In the genomic region with DNA sequence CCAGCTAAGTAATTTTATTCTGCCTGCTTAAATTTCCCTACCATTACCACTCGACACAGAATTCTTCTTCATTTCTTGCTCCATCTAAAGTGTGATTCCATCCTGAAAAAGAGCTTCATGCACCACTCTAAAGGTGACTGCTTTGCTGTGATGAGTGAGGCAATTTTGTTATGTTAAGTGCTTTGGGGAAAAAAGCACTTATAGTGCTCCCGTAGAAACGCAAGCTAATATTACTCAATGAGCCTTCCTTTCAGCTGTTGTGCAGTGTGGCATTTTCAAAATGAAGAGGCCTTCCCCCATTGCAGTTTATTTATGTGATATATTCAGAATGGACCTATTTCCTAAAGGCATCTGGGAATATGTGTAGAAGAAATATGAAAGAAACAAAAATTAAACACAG, we compare ENCODE assay signal across 16 cellular contexts.
DNase-seq lines count a peak whose midpoint lies in the region; ATAC-seq and TF ChIP-seq lines count a peak whose summit lies in the region.
"Had no signal": no experiment of that assay in that cellular context is flagged by ENCODE, and none has a peak within 500 bp of the region (broad histone marks: within the 10 kb centered on the region; RNA-seq: fewer than 3 reads in every experiment).

No MANE protein-coding gene starts in this region.

- no peaks in the 10 kb centered on the region for H4K20me1 ChIP-seq in osteoblast (ENCODE audit: insufficient read depth, low read length)

- no peak for ATAC-seq in T-cell (replicated peaks in 1 of 4)

- CTCF ChIA-PET in T-cell (lab: Charles Lee): no interaction called here

- no peak overlapping the region for H3K27ac ChIP-seq in osteoblast (ENCODE audit: low read depth, low read length)
- no peak overlapping the region for H3K27ac ChIP-seq in effector memory CD4-positive, alpha-beta T cell (ENCODE audit: insufficient read depth, low read length, poor library complexity, severe bottlenecking)
- H3K27ac ChIP-seq: HL-60, SJSA1 had no signal

- H3K9me3 Mint-ChIP-seq in chondrocyte (ENCODE audit: low read depth) (no peaks in the 10 kb centered on the region), T-cell (peaks cover 0 to 4% (median 0%) of the 10 kb centered on the region in 3 donors)

- H3K36me3 Mint-ChIP-seq in chondrocyte (ENCODE audit: low read depth) (peaks cover 2% of the 10 kb centered on the region), T-cell (no peaks in the 10 kb centered on the region)
- H3K36me3 Mint-ChIP-seq: CD4-positive, alpha-beta memory T cell had no signal

- H3K4me3 ChIP-seq in osteoblast (ENCODE audit: insufficient read depth, low read length): no peak overlapping the region
- H3K4me3 ChIP-seq in effector memory CD4-positive, alpha-beta T cell (ENCODE audit: insufficient read depth, low read depth, low read length, poor library complexity, severe bottlenecking): no peak overlapping the region
- H3K4me3 ChIP-seq: SJSA1 had no signal

- no peak for TF ChIP-seq CTCF in chondrocyte (IDR thresholded peaks at IDR 0.05)
- no peak for TF ChIP-seq CTCF in osteoblast (IDR thresholded peaks at IDR 0.05; ENCODE audit: extremely low read depth, low read depth, low read length)

- peak; percentile 9 for DNase-seq in NCI-H146 (lab: John Stamatoyannopoulos, UW)
- no peak for DNase-seq in NCI-H146 treated with DMSO at 0.1 percent for 48 hours (lab: John Stamatoyannopoulos, UW; ENCODE audit: unreplicated experiment)
- DNase-seq in NCI-H1105 treated with DMSO at 0.1 percent for 48 hours (lab: John Stamatoyannopoulos, UW): peak; percentile 13
- no peak for DNase-seq in chondrocyte (ENCODE audit: low spot score)
- no peak for DNase-seq in osteoblast (ENCODE audit: insufficient read length, low spot score, missing footprints)
- no peak for DNase-seq in effector memory CD4-positive, alpha-beta T cell
- DNase-seq in D341Med (ENCODE audit: low spot score): no peak
- no peak for DNase-seq in T-cell
- DNase-seq: Calu3; CD4-positive, alpha-beta memory T cell; DND-41; HCEC 1CT; NCI-H1930; NCI-H82 had no signal

- H3K36me3 ChIP-seq in osteoblast (ENCODE audit: insufficient read depth, low read length): no peaks in the 10 kb centered on the region
- no peaks in the 10 kb centered on the region for H3K36me3 ChIP-seq in effector memory CD4-positive, alpha-beta T cell (ENCODE audit: control insufficient read depth, insufficient read depth, low read length)
- H3K36me3 ChIP-seq: SJSA1 had no signal

- no peaks in the 10 kb centered on the region for H3K27me3 ChIP-seq in osteoblast (ENCODE audit: insufficient read depth, low read length)
- no peaks in the 10 kb centered on the region for H3K27me3 ChIP-seq in effector memory CD4-positive, alpha-beta T cell (replicated peaks; ENCODE audit: control insufficient read depth, insufficient read depth, low read length, poor library complexity, severe bottlenecking)
- H3K27me3 ChIP-seq: SJSA1 had no signal

- peaks cover 28% of the 10 kb centered on the region for H3K4me1 Mint-ChIP-seq in chondrocyte (ENCODE audit: low read depth)
- H3K4me1 Mint-ChIP-seq in T-cell: peaks cover 0 to 5% (median 0%) of the 10 kb centered on the region in 3 donors

- peaks cover 3% of the 10 kb centered on the region for H3K4me1 ChIP-seq in osteoblast (ENCODE audit: insufficient read depth, low read length)
- no peaks in the 10 kb centered on the region for H3K4me1 ChIP-seq in effector memory CD4-positive, alpha-beta T cell (ENCODE audit: control insufficient read depth, insufficient read depth, low read length, poor library complexity, severe bottlenecking)
- H3K4me1 ChIP-seq: SJSA1 had no signal

- H3K27me3 Mint-ChIP-seq in chondrocyte (ENCODE audit: low read depth) (no peaks in the 10 kb centered on the region), T-cell (no peaks in the 10 kb centered on the region)
- H3K27me3 Mint-ChIP-seq: CD4-positive, alpha-beta memory T cell had no signal

- no peaks in the 10 kb centered on the region for H3K79me2 ChIP-seq in osteoblast (ENCODE audit: insufficient read depth, low read length)

- POLR2A ChIA-PET in T-cell (lab: Charles Lee): no interaction called here

- no peak overlapping the region for H3K4me3 Mint-ChIP-seq in chondrocyte (ENCODE audit: unreplicated experiment)
- no peak overlapping the region for H3K4me3 Mint-ChIP-seq in T-cell
- H3K4me3 Mint-ChIP-seq: CD4-positive, alpha-beta memory T cell had no signal

- H3K4me2 ChIP-seq in osteoblast (ENCODE audit: insufficient read depth, low read length): no peak overlapping the region

- no peaks in the 10 kb centered on the region for H3K9me3 ChIP-seq in osteoblast (ENCODE audit: low read depth, low read length)
- H3K9me3 ChIP-seq in effector memory CD4-positive, alpha-beta T cell (ENCODE audit: control insufficient read depth, low read length): no peaks in the 10 kb centered on the region
- H3K9me3 ChIP-seq: SJSA1 had no signal

- peak overlapping the region; percentile 14 for H2AFZ ChIP-seq in osteoblast (ENCODE audit: low read length)

- H3K27ac Mint-ChIP-seq in chondrocyte (ENCODE audit: unreplicated experiment): peak overlapping the region; percentile 10
- no peak overlapping the region for H3K27ac Mint-ChIP-seq in T-cell
- H3K27ac Mint-ChIP-seq: CD4-positive, alpha-beta memory T cell had no signal

Comparison
In these comparisons a context has a peak if more than half of its experiments do, and no peak if none do; other contexts are left out.
1. DNase-seq: peak in NCI-H146 (single experiment) and NCI-H1105 treated with DMSO at 0.1 percent for 48 hours (single experiment); none in NCI-H146 treated with DMSO at 0.1 percent for 48 hours (single experiment), chondrocyte (single experiment), osteoblast (single experiment), effector memory CD4-positive, alpha-beta T cell (0 of 3), D341Med (single experiment) and T-cell (0 of 34).